8 cellular contexts compared by ENCODE assay signal in genomic region chr19:3108775-3109174, GRCh38. TPM values are rescaled to one million over a fixed set of nuclear protein-coding genes. Genes with fewer than 3 reads are reported as not detected.
DNase-seq lines count a peak whose midpoint lies in the region; ATAC-seq and TF ChIP-seq lines count a peak whose summit lies in the region.

No MANE protein-coding gene starts in this region.

- H3K27me3 Mint-ChIP-seq in MCF 10A (ENCODE audit: insufficient read depth, unreplicated experiment): no peaks in the 10 kb centered on the region

- no peak for ATAC-seq in HG02973 (IDR thresholded peaks at IDR 0.05; ENCODE audit: unreplicated experiment)

- peak overlapping the region; percentile 53 for H3K27ac Mint-ChIP-seq in MCF 10A (ENCODE audit: low read depth, unreplicated experiment)

- POLR2A ChIA-PET in MCF 10A (lab: Yijun Ruan, JAX): interaction anchor here (0.5 to 1.4 kb wide), 3 partner anchors 17 to 158 kb away, joined by 3 to 6 read pairs (median 4); no protein-coding TSS in a partner anchor

- CTCF ChIA-PET in MCF 10A (lab: Yijun Ruan, JAX): interaction anchor here (0.5 to 6.6 kb wide), 19 partner anchors 8 to 894 kb away, joined by 3 to 42 read pairs (median 4); no protein-coding TSS in a partner anchor

- intact Hi-C loops in MCF 10A (cut with micrococcal nuclease): loop anchor here (1.0 kb wide), 2 partner anchors 14 to 146 kb away; partner anchors contain the start of gene GNA11

- TF ChIP-seq CTCF in WI38 (IDR thresholded peaks at IDR 0.05; ENCODE audit: low read depth, low read length) (peak; percentile 85), MCF 10A (IDR thresholded peaks at IDR 0.05; ENCODE audit: unreplicated experiment) (peak; percentile 92)

- BruUV-seq in MCF 10A (replicated peaks; lab: Mats Ljungman, UMichigan): no TSS peak

- no peak overlapping the region for H3K4me3 Mint-ChIP-seq in MCF 10A (ENCODE audit: unreplicated experiment)

- no peak overlapping the region for H3K4me3 ChIP-seq in WI38 (ENCODE audit: low read depth, low read length)

- H3K36me3 Mint-ChIP-seq in MCF 10A (ENCODE audit: insufficient read depth, unreplicated experiment): peaks cover 18% of the 10 kb centered on the region

- peaks cover 6% of the 10 kb centered on the region for H3K4me1 Mint-ChIP-seq in MCF 10A (ENCODE audit: insufficient read depth, unreplicated experiment)

- H3K9me3 Mint-ChIP-seq in MCF 10A (ENCODE audit: unreplicated experiment): no peaks in the 10 kb centered on the region

- DNase-seq in DMS79 treated with DMSO at 0.1 percent for 48 hours (lab: John Stamatoyannopoulos, UW) (peak; percentile 31), DMS79 (lab: John Stamatoyannopoulos, UW) (no peak), NCI-H146 (lab: John Stamatoyannopoulos, UW) (peak; percentile 43), MCF 10A (ENCODE audit: unreplicated experiment) (peak; percentile 67), kidney tubule cell (ENCODE audit: low spot score) (peak; percentile 50)
- DNase-seq in stimulated activated CD8-positive, alpha-beta memory T cell treated with anti-CD3 and anti-CD28 coated beads, Interleukin-12 subunit alpha, Interleukin-12 subunit beta, amount 100 ng/mL, for 1 hour (ENCODE audit: low read depth): peak; percentile 52

RNA-seq across cellular contexts. Expression of gene GNA11, which starts 14.6 kb away (rescaled TPM):
- total RNA-seq in MCF 10A (2022): 40.9 and 48.1 TPM in 2 replicates

RNA-seq across cellular contexts. Expression of gene GNA15, which starts 27.1 kb away (rescaled TPM):
- 32.9 and 47.1 TPM in 2 replicates for total RNA-seq in MCF 10A (2022)

RNA-seq across cellular contexts. Expression of gene TLE5, which starts 46.5 kb away (rescaled TPM):
- 266 and 273 TPM in 2 replicates for total RNA-seq in MCF 10A (2022)
